Comparison of ENCODE assay signal across 1 cellular context in the genomic region with DNA sequence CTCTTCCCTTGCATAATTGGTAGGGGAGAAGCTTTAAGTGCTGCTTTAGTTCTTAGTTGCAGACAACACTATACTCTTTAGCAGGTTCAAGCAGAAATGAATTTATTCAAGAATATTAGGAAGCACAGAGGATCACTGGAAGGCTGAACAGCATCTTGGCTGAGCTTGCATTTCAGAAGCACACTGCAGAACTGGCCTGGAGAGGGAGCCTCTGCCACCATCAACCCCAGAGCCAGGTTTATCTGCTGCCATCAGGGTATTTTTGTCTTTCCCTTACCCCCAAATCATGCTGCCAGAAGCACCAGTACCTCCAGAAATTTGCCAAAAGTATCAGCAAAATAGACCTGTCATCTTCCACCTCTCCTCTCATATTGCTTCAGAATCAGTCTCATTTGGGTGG.
TF ChIP-seq lines count a peak whose summit lies in the region.

No MANE protein-coding gene starts in this region.

TF ChIP-seq in SK-N-SH treated with all-trans-retinoic acid at 6 μM for 48 hours, 23 proteins besides CTCF, POLR2A, EP300 and RAD21 (continued from another document):
- no peak for TF ChIP-seq ZNF8 (CRISPR knock-in tag; IDR thresholded peaks at IDR 0.05)
- no peak for TF ChIP-seq OSR1 (CRISPR knock-in tag; IDR thresholded peaks at IDR 0.05)
- TF ChIP-seq ZC3H10 (CRISPR knock-in tag; IDR thresholded peaks at IDR 0.05) = no peak
- TF ChIP-seq TOX (CRISPR knock-in tag; IDR thresholded peaks at IDR 0.05; ENCODE audit: borderline replicate concordance) = no peak
- TF ChIP-seq, protein P1, sequence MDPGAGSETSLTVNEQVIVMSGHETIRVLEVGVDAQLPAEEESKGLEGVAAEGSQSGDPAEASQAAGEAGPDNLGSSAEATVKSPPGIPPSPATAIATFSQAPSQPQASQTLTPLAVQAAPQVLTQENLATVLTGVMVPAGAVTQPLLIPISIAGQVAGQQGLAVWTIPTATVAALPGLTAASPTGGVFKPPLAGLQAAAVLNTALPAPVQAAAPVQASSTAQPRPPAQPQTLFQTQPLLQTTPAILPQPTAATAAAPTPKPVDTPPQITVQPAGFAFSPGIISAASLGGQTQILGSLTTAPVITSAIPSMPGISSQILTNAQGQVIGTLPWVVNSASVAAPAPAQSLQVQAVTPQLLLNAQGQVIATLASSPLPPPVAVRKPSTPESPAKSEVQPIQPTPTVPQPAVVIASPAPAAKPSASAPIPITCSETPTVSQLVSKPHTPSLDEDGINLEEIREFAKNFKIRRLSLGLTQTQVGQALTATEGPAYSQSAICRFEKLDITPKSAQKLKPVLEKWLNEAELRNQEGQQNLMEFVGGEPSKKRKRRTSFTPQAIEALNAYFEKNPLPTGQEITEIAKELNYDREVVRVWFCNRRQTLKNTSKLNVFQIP (CRISPR knock-in tag; IDR thresholded peaks at IDR 0.05; ENCODE audit: borderline replicate concordance, low read depth) = no peak
- TF ChIP-seq ARNTL (CRISPR knock-in tag; IDR thresholded peaks at IDR 0.05; ENCODE audit: borderline replicate concordance, low read depth) = no peak
- TF ChIP-seq, protein P2, sequence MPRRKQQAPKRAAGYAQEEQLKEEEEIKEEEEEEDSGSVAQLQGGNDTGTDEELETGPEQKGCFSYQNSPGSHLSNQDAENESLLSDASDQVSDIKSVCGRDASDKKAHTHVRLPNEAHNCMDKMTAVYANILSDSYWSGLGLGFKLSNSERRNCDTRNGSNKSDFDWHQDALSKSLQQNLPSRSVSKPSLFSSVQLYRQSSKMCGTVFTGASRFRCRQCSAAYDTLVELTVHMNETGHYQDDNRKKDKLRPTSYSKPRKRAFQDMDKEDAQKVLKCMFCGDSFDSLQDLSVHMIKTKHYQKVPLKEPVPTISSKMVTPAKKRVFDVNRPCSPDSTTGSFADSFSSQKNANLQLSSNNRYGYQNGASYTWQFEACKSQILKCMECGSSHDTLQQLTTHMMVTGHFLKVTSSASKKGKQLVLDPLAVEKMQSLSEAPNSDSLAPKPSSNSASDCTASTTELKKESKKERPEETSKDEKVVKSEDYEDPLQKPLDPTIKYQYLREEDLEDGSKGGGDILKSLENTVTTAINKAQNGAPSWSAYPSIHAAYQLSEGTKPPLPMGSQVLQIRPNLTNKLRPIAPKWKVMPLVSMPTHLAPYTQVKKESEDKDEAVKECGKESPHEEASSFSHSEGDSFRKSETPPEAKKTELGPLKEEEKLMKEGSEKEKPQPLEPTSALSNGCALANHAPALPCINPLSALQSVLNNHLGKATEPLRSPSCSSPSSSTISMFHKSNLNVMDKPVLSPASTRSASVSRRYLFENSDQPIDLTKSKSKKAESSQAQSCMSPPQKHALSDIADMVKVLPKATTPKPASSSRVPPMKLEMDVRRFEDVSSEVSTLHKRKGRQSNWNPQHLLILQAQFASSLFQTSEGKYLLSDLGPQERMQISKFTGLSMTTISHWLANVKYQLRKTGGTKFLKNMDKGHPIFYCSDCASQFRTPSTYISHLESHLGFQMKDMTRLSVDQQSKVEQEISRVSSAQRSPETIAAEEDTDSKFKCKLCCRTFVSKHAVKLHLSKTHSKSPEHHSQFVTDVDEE (CRISPR knock-in tag; IDR thresholded peaks at IDR 0.05) = no peak
- TF ChIP-seq, protein P3, sequence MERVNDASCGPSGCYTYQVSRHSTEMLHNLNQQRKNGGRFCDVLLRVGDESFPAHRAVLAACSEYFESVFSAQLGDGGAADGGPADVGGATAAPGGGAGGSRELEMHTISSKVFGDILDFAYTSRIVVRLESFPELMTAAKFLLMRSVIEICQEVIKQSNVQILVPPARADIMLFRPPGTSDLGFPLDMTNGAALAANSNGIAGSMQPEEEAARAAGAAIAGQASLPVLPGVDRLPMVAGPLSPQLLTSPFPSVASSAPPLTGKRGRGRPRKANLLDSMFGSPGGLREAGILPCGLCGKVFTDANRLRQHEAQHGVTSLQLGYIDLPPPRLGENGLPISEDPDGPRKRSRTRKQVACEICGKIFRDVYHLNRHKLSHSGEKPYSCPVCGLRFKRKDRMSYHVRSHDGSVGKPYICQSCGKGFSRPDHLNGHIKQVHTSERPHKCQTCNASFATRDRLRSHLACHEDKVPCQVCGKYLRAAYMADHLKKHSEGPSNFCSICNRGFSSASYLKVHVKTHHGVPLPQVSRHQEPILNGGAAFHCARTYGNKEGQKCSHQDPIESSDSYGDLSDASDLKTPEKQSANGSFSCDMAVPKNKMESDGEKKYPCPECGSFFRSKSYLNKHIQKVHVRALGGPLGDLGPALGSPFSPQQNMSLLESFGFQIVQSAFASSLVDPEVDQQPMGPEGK (CRISPR knock-in tag; IDR thresholded peaks at IDR 0.05; ENCODE audit: borderline replicate concordance) = no peak
- no peak for TF ChIP-seq TCF4 (CRISPR knock-in tag; IDR thresholded peaks at IDR 0.05; ENCODE audit: borderline replicate concordance)
